ENCODE assay signal across 1 cellular context in the genomic region with DNA sequence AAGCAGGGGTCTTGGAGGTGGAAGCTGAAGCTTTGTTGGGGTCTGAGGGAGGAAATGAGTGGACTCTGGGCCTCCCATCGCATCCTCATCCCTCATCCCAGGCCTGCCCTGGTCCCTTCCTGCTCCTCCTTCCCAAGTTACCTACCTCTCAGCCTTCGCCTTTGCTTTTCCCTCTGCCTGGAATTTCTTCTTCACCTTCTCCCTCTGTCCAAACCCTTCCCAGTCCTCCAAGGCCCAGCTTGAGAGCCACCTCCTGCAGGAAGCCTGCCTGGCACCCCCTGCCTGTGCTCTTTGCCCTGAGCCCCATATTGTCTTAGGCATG.
TF ChIP-seq lines count a peak whose summit lies in the region.

No MANE protein-coding gene starts in this region.

TF ChIP-seq in IMR-90, 13 proteins besides CTCF, POLR2A, EP300 and RAD21 (continued from another document):
- TF ChIP-seq, protein P1, sequence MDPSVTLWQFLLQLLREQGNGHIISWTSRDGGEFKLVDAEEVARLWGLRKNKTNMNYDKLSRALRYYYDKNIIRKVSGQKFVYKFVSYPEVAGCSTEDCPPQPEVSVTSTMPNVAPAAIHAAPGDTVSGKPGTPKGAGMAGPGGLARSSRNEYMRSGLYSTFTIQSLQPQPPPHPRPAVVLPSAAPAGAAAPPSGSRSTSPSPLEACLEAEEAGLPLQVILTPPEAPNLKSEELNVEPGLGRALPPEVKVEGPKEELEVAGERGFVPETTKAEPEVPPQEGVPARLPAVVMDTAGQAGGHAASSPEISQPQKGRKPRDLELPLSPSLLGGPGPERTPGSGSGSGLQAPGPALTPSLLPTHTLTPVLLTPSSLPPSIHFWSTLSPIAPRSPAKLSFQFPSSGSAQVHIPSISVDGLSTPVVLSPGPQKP (IDR thresholded peaks at IDR 0.05; ENCODE audit: borderline replicate concordance, low read depth, low read length), result no peak
- TF ChIP-seq CHD1 (IDR thresholded peaks at IDR 0.05; ENCODE audit: low read depth, low read length) (no peak), MXI1 (IDR thresholded peaks at IDR 0.05; ENCODE audit: borderline replicate concordance, low read depth, low read length) (no peak), BHLHE40 (IDR thresholded peaks at IDR 0.05; ENCODE audit: low read depth, low read length) (no peak), NFE2L2 (IDR thresholded peaks at IDR 0.05; ENCODE audit: low read depth, low read length) (no peak), MAFK (IDR thresholded peaks at IDR 0.05; ENCODE audit: low read depth, low read length) (no peak), RFX5 (IDR thresholded peaks at IDR 0.05; ENCODE audit: low read depth, low read length) (no peak), SMC3 (IDR thresholded peaks at IDR 0.05; ENCODE audit: low read depth, low read length) (no peak), MAZ (IDR thresholded peaks at IDR 0.05; ENCODE audit: borderline replicate concordance, low read depth, low read length) (no peak), FOS (IDR thresholded peaks at IDR 0.05; ENCODE audit: low read depth, low read length) (no peak)
- TF ChIP-seq, protein P2, sequence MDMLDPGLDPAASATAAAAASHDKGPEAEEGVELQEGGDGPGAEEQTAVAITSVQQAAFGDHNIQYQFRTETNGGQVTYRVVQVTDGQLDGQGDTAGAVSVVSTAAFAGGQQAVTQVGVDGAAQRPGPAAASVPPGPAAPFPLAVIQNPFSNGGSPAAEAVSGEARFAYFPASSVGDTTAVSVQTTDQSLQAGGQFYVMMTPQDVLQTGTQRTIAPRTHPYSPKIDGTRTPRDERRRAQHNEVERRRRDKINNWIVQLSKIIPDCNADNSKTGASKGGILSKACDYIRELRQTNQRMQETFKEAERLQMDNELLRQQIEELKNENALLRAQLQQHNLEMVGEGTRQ (IDR thresholded peaks at IDR 0.05; ENCODE audit: low read depth, low read length), result no peak
